In genomic region chr3:132255041-132255745, GRCh38 we compare ENCODE assay signal across 12 cellular contexts.
DNase-seq lines count a peak whose midpoint lies in the region; ATAC-seq, FAIRE-seq and TF ChIP-seq lines count a peak whose summit lies in the region.
"Had no signal": no experiment of that assay in that cellular context is flagged by ENCODE, and none has a peak within 500 bp of the region (broad histone marks: within the 10 kb centered on the region; RNA-seq: fewer than 3 reads in every experiment).

No MANE protein-coding gene starts in this region.

- no peak for TF ChIP-seq CTCF in fibroblast of the aortic adventitia (IDR thresholded peaks at IDR 0.05; ENCODE audit: insufficient read depth, low read length)

- ATAC-seq in GM18867 (IDR thresholded peaks at IDR 0.05; ENCODE audit: unreplicated experiment), result peak; percentile 39

- peak; percentile 35 for DNase-seq in RKO (ENCODE audit: low spot score)
- DNase-seq in fibroblast of the aortic adventitia (ENCODE audit: low read depth), result peak; percentile 85
- DNase-seq in skeletal muscle cell (ENCODE audit: low read depth), result peak; percentile 83
- DNase-seq in NCI-H510A treated with DMSO at 0.1 percent for 48 hours (lab: John Stamatoyannopoulos, UW), result no peak
- no peak for DNase-seq in SW 1271 (lab: John Stamatoyannopoulos, UW)
- DNase-seq in effector CD8-positive, alpha-beta T cell (lab: John Stamatoyannopoulos, UW), result no peak
- no peak for DNase-seq in HTR-8/SVneo (ENCODE audit: insufficient read length, low spot score)
- DNase-seq: activated T-cell treated with anti-CD3 and anti-CD28 coated beads for 4 hours, NCI-H748 treated with DMSO at 0.1 percent for 48 hours, psoas muscle had no signal

- H3K4me3 ChIP-seq in fibroblast of the aortic adventitia (ENCODE audit: low read depth, low read length), result no peak overlapping the region
- H3K4me3 ChIP-seq in skeletal muscle cell (ENCODE audit: low read depth, low read length), result no peak overlapping the region
- H3K4me3 ChIP-seq: psoas muscle had no signal

- FAIRE-seq in HTR-8/SVneo (lab: Jason Lieb, UNC), result no peak
- FAIRE-seq: colon had no signal

Comparison
In these comparisons a context has a peak if more than half of its experiments do, and no peak if none do; other contexts are left out.
1. DNase-seq: peak in RKO (single experiment), fibroblast of the aortic adventitia (single experiment) and skeletal muscle cell (single experiment); none in NCI-H510A treated with DMSO at 0.1 percent for 48 hours (single experiment), SW 1271 (0 of 2), effector CD8-positive, alpha-beta T cell (single experiment) and HTR-8/SVneo (single experiment).